In genomic region chrX:1246816-1247215, GRCh38 we compare ENCODE assay signal across 8 cellular contexts. TPM values are rescaled to one million over a fixed set of nuclear protein-coding genes. Genes with fewer than 3 reads are reported as not detected.
DNase-seq lines count a peak whose midpoint lies in the region; ATAC-seq lines count a peak whose summit lies in the region.

No MANE protein-coding gene starts in this region.

- H3K36me3 Mint-ChIP-seq in activated CD8-positive, alpha-beta T cell treated with anti-CD3 and anti-CD28 coated beads, Interleukin-2, amount 10 ng/mL, durations not matched to agents 7 days and 5 days (ENCODE audit: low read depth): no peaks in the 10 kb centered on the region

- H3K27me3 Mint-ChIP-seq in activated CD8-positive, alpha-beta T cell treated with anti-CD3 and anti-CD28 coated beads, Interleukin-2, amount 10 ng/mL, durations not matched to agents 7 days and 5 days (ENCODE audit: low read depth): peaks cover 2% of the 10 kb centered on the region

- peaks cover 39% of the 10 kb centered on the region for H3K4me1 Mint-ChIP-seq in activated CD8-positive, alpha-beta T cell treated with anti-CD3 and anti-CD28 coated beads, Interleukin-2, amount 10 ng/mL, durations not matched to agents 7 days and 5 days (ENCODE audit: low read depth)

- CTCF ChIA-PET in activated CD8-positive, alpha-beta T cell treated with anti-CD3 and anti-CD28 coated beads, Interleukin-2, amount 10 ng/mL, durations not matched to agents 7 days and 5 days (lab: Charles Lee): no interaction called here

- peak overlapping the region; percentile 68 for H3K27ac Mint-ChIP-seq in activated CD8-positive, alpha-beta T cell treated with anti-CD3 and anti-CD28 coated beads, Interleukin-2, amount 10 ng/mL, durations not matched to agents 7 days and 5 days

- ATAC-seq in activated CD8-positive, alpha-beta T cell treated with anti-CD3 and anti-CD28 coated beads, Interleukin-2, amount 10 ng/mL, durations not matched to agents 7 days and 5 days: peak; percentile 44
- ATAC-seq in HG03521 (IDR thresholded peaks at IDR 0.05; ENCODE audit: unreplicated experiment): no peak

- DNase-seq in COLO829 (ENCODE audit: low spot score) (peak; percentile 60), GOT3 (lab: John Stamatoyannopoulos, UW) (peak; percentile 51), NCI-H69 (lab: John Stamatoyannopoulos, UW) (peak; percentile 31), myocyte (ENCODE audit: low read depth) (peak; percentile 60)
- DNase-seq in activated CD8-positive, alpha-beta T cell treated with anti-CD3 and anti-CD28 coated beads, Interleukin-2, amount 10 ng/mL, durations not matched to agents 7 days and 5 days: peak; percentile 87
- DNase-seq in effector CD8-positive, alpha-beta T cell (lab: John Stamatoyannopoulos, UW): peak; percentile 67
- peak; percentile 57 to 61 for DNase-seq in stimulated activated CD8-positive, alpha-beta memory T cell treated with anti-CD3 and anti-CD28 coated beads, Interleukin-7, amount 100 ng/mL, for 48 hours (ENCODE audit: extremely low read depth in 1 of 2, low read depth in 1 of 2)

- no peaks in the 10 kb centered on the region for H3K9me3 Mint-ChIP-seq in activated CD8-positive, alpha-beta T cell treated with anti-CD3 and anti-CD28 coated beads, Interleukin-2, amount 10 ng/mL, durations not matched to agents 7 days and 5 days (ENCODE audit: insufficient read depth)

- H3K4me3 Mint-ChIP-seq in activated CD8-positive, alpha-beta T cell treated with anti-CD3 and anti-CD28 coated beads, Interleukin-2, amount 10 ng/mL, durations not matched to agents 7 days and 5 days: no peak overlapping the region

- POLR2A ChIA-PET in activated CD8-positive, alpha-beta T cell treated with anti-CD3 and anti-CD28 coated beads, Interleukin-2, amount 10 ng/mL, durations not matched to agents 7 days and 5 days (lab: Charles Lee): no interaction called here

RNA-seq across cellular contexts. Expression of gene CSF2RA, which starts 21.8 kb away (rescaled TPM):
- not detected for total RNA-seq in activated CD8-positive, alpha-beta T cell treated with anti-CD3 and anti-CD28 coated beads, Interleukin-2, amount 10 ng/mL, durations not matched to agents 7 days and 5 days
- not detected in 2 replicates for total RNA-seq in myocyte
- not detected for polyA plus RNA-seq in myocyte (2012)

RNA-seq across cellular contexts. Expression of gene CRLF2, which starts 34.4 kb away (rescaled TPM):
- total RNA-seq in activated CD8-positive, alpha-beta T cell treated with anti-CD3 and anti-CD28 coated beads, Interleukin-2, amount 10 ng/mL, durations not matched to agents 7 days and 5 days: 1 to 10 TPM; 1.1 to 1.4 TPM
- total RNA-seq in myocyte: not detected in 2 replicates
- polyA plus RNA-seq in myocyte (2012): not detected

Comparison
In these comparisons a context has a peak if more than half of its experiments do, and no peak if none do; other contexts are left out.
1. DNase-seq: peak in every context shown above with its lines; median percentile 87 in activated CD8-positive, alpha-beta T cell treated with anti-CD3 and anti-CD28 coated beads, Interleukin-2, amount 10 ng/mL, durations not matched to agents 7 days and 5 days; 67 in effector CD8-positive, alpha-beta T cell; 60 in COLO829; 60 in myocyte; 59 in stimulated activated CD8-positive, alpha-beta memory T cell treated with anti-CD3 and anti-CD28 coated beads, Interleukin-7, amount 100 ng/mL, for 48 hours; 51 in GOT3; 31 in NCI-H69.